Comparison of ENCODE assay signal across 8 cellular contexts in the genomic region with DNA sequence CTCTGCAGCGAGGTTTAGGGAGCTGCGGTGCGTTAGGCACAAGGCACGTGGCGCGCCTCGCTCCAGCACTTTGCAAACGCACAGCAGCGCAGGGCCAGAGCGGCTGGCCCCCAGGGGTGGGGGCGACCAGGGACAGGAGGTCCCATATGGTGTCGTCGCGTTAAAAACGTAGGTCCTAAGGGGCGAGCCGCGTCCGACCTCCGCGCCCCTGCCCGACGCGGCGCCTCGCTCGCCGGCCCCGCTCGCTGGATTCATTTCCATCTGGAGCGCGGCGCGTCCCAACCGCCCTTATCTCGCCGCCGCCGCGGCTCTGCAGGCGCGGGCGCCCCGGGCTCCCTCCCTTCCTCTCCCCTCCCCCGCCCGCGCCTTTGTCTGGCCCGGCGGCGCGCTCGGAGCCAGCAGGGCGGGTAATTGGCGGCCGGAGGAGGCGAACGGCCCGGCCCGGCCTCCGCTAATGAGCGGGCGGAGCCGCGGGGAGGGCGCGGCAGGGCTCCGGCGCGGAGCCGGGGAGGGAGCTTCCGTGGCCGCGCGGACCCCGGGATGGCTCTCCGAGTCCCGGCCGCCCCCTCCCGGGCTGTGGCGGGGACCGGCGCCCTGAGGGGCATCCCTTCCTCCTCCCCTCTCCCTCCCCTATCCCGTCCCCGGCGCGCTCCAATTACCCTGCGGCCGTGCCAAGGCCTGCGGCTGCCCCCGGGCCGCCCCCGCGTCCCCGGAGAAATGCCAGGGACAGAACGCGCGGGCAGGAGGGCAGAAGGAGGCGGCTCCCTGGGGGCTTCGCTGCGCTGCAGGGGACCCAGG.
DNase-seq lines count a peak whose midpoint lies in the region; ATAC-seq and TF ChIP-seq lines count a peak whose summit lies in the region.

No MANE protein-coding gene starts in this region.

- H3K4me1 ChIP-seq in BLaER1: peaks cover 24% of the 10 kb centered on the region
- peaks cover 31% of the 10 kb centered on the region for H3K4me1 ChIP-seq in HUES64 (ENCODE audit: insufficient read depth, low read length)
- peaks cover 5 to 6% of the 10 kb centered on the region in 2 donors for H3K4me1 ChIP-seq in lung (ENCODE audit: control insufficient read depth in 2 of 2, insufficient read depth in 2 of 2, low read length in 2 of 2)
- H3K4me1 ChIP-seq in stomach: peaks cover 4 to 20% (median 9%) of the 10 kb centered on the region in 4 donors

- WGBS in HUES64: under 1% methylated on average over 99 of the region's 100 CpGs
- 2 to 15% methylated on average over 29 to 100 of the region's 100 CpGs for WGBS in lung, 2 donors
- whole genome bisulfite sequencing in stomach, 5 donors: 0 to 19% (median 1%) methylated on average over 14 to 79 of the region's 100 CpGs

- DNase-seq in UCSD-AML1 (lab: John Stamatoyannopoulos, UW; ENCODE audit: unreplicated experiment) (peak; percentile 48), lung (ENCODE audit: low spot score) (peak; percentile 34), stomach (peak; percentile 75), NK-92 (lab: John Stamatoyannopoulos, UW; ENCODE audit: unreplicated experiment) (no peak)
- DNase-seq in effector memory CD8-positive, alpha-beta T cell: no peak

- H3K27me3 ChIP-seq in BLaER1: 0 out of 2 replicates have a peak, but pooled peaks cover 7% of the 10 kb centered on the region
- H3K27me3 ChIP-seq in HUES64 (ENCODE audit: insufficient read depth, low read length): peaks cover 4% of the 10 kb centered on the region; the same call in 1 of the 2 replicates
- peaks cover under 1% of the 10 kb centered on the region for H3K27me3 ChIP-seq in lung (ENCODE audit: control insufficient read depth, insufficient read depth)
- H3K27me3 ChIP-seq in stomach: peaks cover 0 to 21% (median 15%) of the 10 kb centered on the region in 3 donors

- H3K36me3 ChIP-seq in BLaER1 (no peaks in the 10 kb centered on the region), HUES64 (ENCODE audit: insufficient read depth, low read length) (no peaks in the 10 kb centered on the region), lung (ENCODE audit: control insufficient read depth in 2 of 2, insufficient read depth in 2 of 2, low read length in 2 of 2) (no peaks in the 10 kb centered on the region), stomach (no peaks in the 10 kb centered on the region)

- H3K4me3 ChIP-seq in BLaER1 (peak overlapping the region; percentile 66), HUES64 (ENCODE audit: low read length) (peak overlapping the region; percentile 61), lung (no peak overlapping the region), stomach (peak overlapping the region; percentile 46 to 54 (median 48))

- H3K9ac ChIP-seq in BLaER1: peak overlapping the region; percentile 70
- H3K9ac ChIP-seq in HUES64 (ENCODE audit: low read depth, low read length): peak overlapping the region; percentile 83

- H3K27ac ChIP-seq in BLaER1: peak overlapping the region; percentile 63
- peak overlapping the region; percentile 72 for H3K27ac ChIP-seq in HUES64 (ENCODE audit: low read depth, low read length)
- H3K27ac ChIP-seq in lung (ENCODE audit: low read depth in 1 of 2, low read length in 1 of 2): no peak overlapping the region
- H3K27ac ChIP-seq in stomach: peak overlapping the region in 3 of 5 donors; percentile 46 to 69 (median 57)

- no peaks in the 10 kb centered on the region for H3K4me1 Mint-ChIP-seq in effector memory CD8-positive, alpha-beta T cell (ENCODE audit: low read depth in 2 of 2)

- TF ChIP-seq EP300 in stomach (IDR thresholded peaks at IDR 0.05): no peak

- H3K36me3 Mint-ChIP-seq in effector memory CD8-positive, alpha-beta T cell (ENCODE audit: insufficient read depth): no peaks in the 10 kb centered on the region

- TF ChIP-seq CTCF in lung (IDR thresholded peaks at IDR 0.05; ENCODE audit: control extremely low read depth, extremely low read depth) (no peak), stomach (IDR thresholded peaks at IDR 0.05) (no peak)

- ATAC-seq in effector memory CD8-positive, alpha-beta T cell (replicated peaks): no peak
- ATAC-seq in lung (ENCODE audit: insufficient read depth, low FRiP score) (peak; percentile 74), HG02938 (IDR thresholded peaks at IDR 0.05; ENCODE audit: unreplicated experiment) (no peak)

- no peaks in the 10 kb centered on the region for H4K20me1 ChIP-seq in BLaER1

- intact Hi-C loops in stomach (cut with DNase I; ENCODE audit: low total_unique reads): no loop called here

- no peak overlapping the region for H3K27ac Mint-ChIP-seq in effector memory CD8-positive, alpha-beta T cell

- no peak for TF ChIP-seq POLR2A in stomach (IDR thresholded peaks at IDR 0.05)

- peaks cover 6% of the 10 kb centered on the region; the same call in 1 of the 2 replicates for H3K9me3 ChIP-seq in BLaER1
- no peaks in the 10 kb centered on the region for H3K9me3 ChIP-seq in HUES64 (ENCODE audit: insufficient read depth, low read depth, low read length)
- H3K9me3 ChIP-seq in lung (ENCODE audit: control insufficient read depth in 2 of 2, insufficient read depth in 1 of 2, low read length in 1 of 2): peaks cover 0 to 7% of the 10 kb centered on the region in 2 donors
- peaks cover 0 to 14% (median 0%) of the 10 kb centered on the region in 4 donors for H3K9me3 ChIP-seq in stomach

- peaks cover 44 to 65% of the 10 kb centered on the region in 2 donors for H3K27me3 Mint-ChIP-seq in effector memory CD8-positive, alpha-beta T cell

- H3K4me3 Mint-ChIP-seq in effector memory CD8-positive, alpha-beta T cell: peak overlapping the region; percentile 22 to 27

- no peaks in the 10 kb centered on the region for H3K9me3 Mint-ChIP-seq in effector memory CD8-positive, alpha-beta T cell

- H3K4me2 ChIP-seq in BLaER1: peak overlapping the region; percentile 85

Comparison
In these comparisons a context has a peak if more than half of its experiments do, and no peak if none do; other contexts are left out.
1. H3K27ac ChIP-seq: peak in BLaER1 (single experiment), HUES64 (single experiment) and stomach (3 of 5); none in lung (0 of 2).
2. DNase-seq: peak in UCSD-AML1 (single experiment), lung (single experiment) and stomach (single experiment); none in effector memory CD8-positive, alpha-beta T cell (0 of 3) and NK-92 (single experiment).